Comparison of ENCODE assay signal across 19 cellular contexts in the genomic region with DNA sequence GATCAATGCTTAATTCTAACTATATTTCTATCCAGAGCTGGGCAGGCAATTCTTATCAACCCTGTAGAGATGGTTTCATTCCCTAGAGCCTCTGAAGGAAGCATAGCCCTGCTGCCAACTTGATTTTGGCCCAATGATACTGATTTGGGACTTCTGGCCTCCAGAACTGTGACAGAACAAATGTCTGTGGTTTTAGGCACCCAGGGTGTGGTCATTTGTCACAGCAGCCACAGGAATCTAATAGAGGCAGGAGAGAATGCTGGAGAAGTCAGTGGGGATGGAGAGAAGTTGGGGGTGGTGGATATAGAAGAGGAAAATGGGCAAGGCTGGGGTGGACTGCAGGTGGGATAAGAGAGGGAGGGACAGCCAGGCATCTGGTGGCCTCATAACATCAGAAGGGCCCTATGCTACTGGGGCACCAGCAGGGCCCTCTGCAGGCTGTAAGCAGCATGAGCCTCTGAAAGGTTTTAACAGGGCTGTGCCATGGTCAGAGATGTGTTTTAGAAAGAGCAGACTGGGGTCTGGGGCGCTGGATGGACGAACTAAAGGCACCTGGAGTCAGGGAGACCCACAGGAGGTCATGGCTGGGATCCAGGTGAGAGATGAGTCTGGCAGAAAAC. TPM values are rescaled to one million over a fixed set of nuclear protein-coding genes. Genes with fewer than 3 reads are reported as not detected.
A peak's percentile ranks its signal among the peaks of the same experiment; 100 is the strongest.
DNase-seq lines count a peak whose midpoint lies in the region; ATAC-seq, FAIRE-seq and TF ChIP-seq lines count a peak whose summit lies in the region.
"Had no signal": no experiment of that assay in that cellular context is flagged by ENCODE, and none has a peak within 500 bp of the region (broad histone marks: within the 10 kb centered on the region; RNA-seq: fewer than 3 reads in every experiment).

No MANE protein-coding gene starts in this region.

- no peak overlapping the region for H4K8ac ChIP-seq in trophoblast cell (ENCODE audit: low read depth, low read length)

- H3K9ac ChIP-seq in Karpas-422 (ENCODE audit: low read length) (no peak overlapping the region), K562 (ENCODE audit: insufficient read depth in 1 of 2, low read depth in 2 of 2, low read length in 2 of 2) (peak overlapping the region in 1 of 2 experiments; percentile 49; a peak in 1 of 4 replicates), trophoblast cell (ENCODE audit: low read length) (no peak overlapping the region)

- no peak overlapping the region for H4K12ac ChIP-seq in trophoblast cell (ENCODE audit: low read depth, low read length)

- H3K23ac ChIP-seq in trophoblast cell (ENCODE audit: low read length) = no peak overlapping the region

- peak overlapping the region; percentile 67 for H4K91ac ChIP-seq in trophoblast cell (ENCODE audit: low read depth, low read length)

- H3K18ac ChIP-seq in trophoblast cell (ENCODE audit: low read length) = no peak overlapping the region

- H3K9me1 ChIP-seq in K562 (ENCODE audit: control insufficient read depth, insufficient read depth, low read length) = no peaks in the 10 kb centered on the region

- H3K4me2 ChIP-seq in Karpas-422 (ENCODE audit: low read depth, low read length, poor library complexity, severe bottlenecking) = no peak overlapping the region
- no peak overlapping the region for H3K4me2 ChIP-seq in K562 (ENCODE audit: insufficient read depth, low read length)
- H3K4me2 ChIP-seq in trophoblast cell (ENCODE audit: low read length) = no peak overlapping the region

- peak; percentile 55 for DNase-seq in NCI-H82 (lab: John Stamatoyannopoulos, UW)
- no peak for DNase-seq in NCI-H82 treated with DMSO at 0.1 percent for 48 hours (lab: John Stamatoyannopoulos, UW; ENCODE audit: unreplicated experiment)
- DNase-seq in Karpas-422 = peak; percentile 47
- no peak for DNase-seq in K562 (ENCODE audit: extremely low read depth in 1 of 4, low spot score in 3 of 4)
- DNase-seq in trophoblast cell = no peak
- no peak for DNase-seq in ovary
- DNase-seq in HTR-8/SVneo (ENCODE audit: insufficient read length, low spot score) = no peak
- no peak for DNase-seq in D721Med (ENCODE audit: insufficient read length, low spot score)
- DNase-seq: activated CD4-positive, CD25-positive, alpha-beta regulatory T cell; amniotic stem cell; C1 segment of cervical spinal cord; effector memory CD8-positive, alpha-beta T cell; naive thymus-derived CD4-positive, alpha-beta T cell; NCI-H146; SHP77 treated with DMSO at 0.1 percent for 48 hours; stimulated activated CD4-positive, alpha-beta T cell treated with anti-CD3 and anti-CD28 coated beads, Interleukin-4, amount 100 ng/mL, for 24 hours had no signal

- POLR2A ChIA-PET in K562 (lab: Yijun Ruan, JAX) = no interaction called here

- H2BK5ac ChIP-seq in trophoblast cell (ENCODE audit: low read depth, low read length, poor library complexity) = no peak overlapping the region

- WGBS in K562 (ENCODE audit: insufficient coverage, low coverage, missing lambda C conversion rate) = 18% methylated on average over 2 of the region's 2 CpGs
- WGBS in trophoblast cell (ENCODE audit: extremely low coverage, insufficient coverage, insufficient read length) = no CpG with 5 or more reads among the region's 2 CpGs
- 56 to 73% (median 60%) methylated on average over 2 of the region's 2 CpGs for WGBS in ovary, 3 donors

- H3K9me2 ChIP-seq in Karpas-422 (replicated peaks; ENCODE audit: insufficient read depth, low read length) = no peaks in the 10 kb centered on the region

- H3K27ac ChIP-seq in Karpas-422 (ENCODE audit: low read length) (no peak overlapping the region), K562 (ENCODE audit: extremely low read depth, low read depth, low read length) (no peak overlapping the region), trophoblast cell (ENCODE audit: low read depth, low read length) (no peak overlapping the region), ovary (no peak overlapping the region)
- H3K27ac ChIP-seq: 22Rv1, heart left ventricle, suprapubic skin had no signal

- FAIRE-seq in K562 (lab: Jason Lieb, UNC) (no peak), HTR-8/SVneo (lab: Jason Lieb, UNC) (no peak), D721Med (lab: Jason Lieb, UNC) (no peak)

- H3K4me1 ChIP-seq in Karpas-422 (ENCODE audit: low read length) (no peaks in the 10 kb centered on the region), K562 (replicated peaks in 1 of 2; ENCODE audit: control insufficient read depth in 2 of 2, insufficient read depth in 2 of 2, low read length in 2 of 2) (peaks cover 0 to 10% of the 10 kb centered on the region in 2 experiments; a peak in 1 of 5 replicates), trophoblast cell (ENCODE audit: control insufficient read depth in 1 of 2, insufficient read depth in 2 of 2, low read length in 2 of 2) (peaks cover 12 to 17% of the 10 kb centered on the region in 2 experiments), ovary (ENCODE audit: insufficient read depth) (no peaks in the 10 kb centered on the region)

- in situ Hi-C loops in K562 (cut with MboI) = no loop called here

- H2BK12ac ChIP-seq in trophoblast cell (ENCODE audit: low read length) = peak overlapping the region; percentile 65

- no peaks in the 10 kb centered on the region for H3K79me2 ChIP-seq in Karpas-422 (ENCODE audit: low read length)
- no peaks in the 10 kb centered on the region for H3K79me2 ChIP-seq in K562 (ENCODE audit: control insufficient read depth, insufficient read depth, low read length)
- no peaks in the 10 kb centered on the region for H3K79me2 ChIP-seq in trophoblast cell (ENCODE audit: control insufficient read depth, insufficient read depth, low read length, poor library complexity)

- H3K4ac ChIP-seq in trophoblast cell (ENCODE audit: low read depth, low read length) = no peak overlapping the region

- peak overlapping the region; percentile 25 for H2BK120ac ChIP-seq in trophoblast cell (ENCODE audit: insufficient read depth, low read length, poor library complexity)

- no TSS peak for BruUV-seq in K562 (replicated peaks; lab: Mats Ljungman, UMichigan)

- peak; percentile 12 to 16 (median 14); a peak in 1 of 6 replicates for TF ChIP-seq CTCF in K562 (IDR thresholded peaks at IDR 0.05 in 2 of 3, conservative IDR thresholded peaks at IDR 0.05 in 1 of 3; ENCODE audit: insufficient read depth in 2 of 3, low read depth in 1 of 3, low read length in 3 of 3)
- no peak for TF ChIP-seq CTCF in ovary (IDR thresholded peaks at IDR 0.05)
- no peak for TF ChIP-seq CTCF in D721Med (IDR thresholded peaks at IDR 0.05; ENCODE audit: insufficient read depth, missing control alignments)

- H2AFZ ChIP-seq in Karpas-422 (ENCODE audit: low read length) (no peak overlapping the region), K562 (ENCODE audit: low read depth, low read length) (no peak overlapping the region), trophoblast cell (ENCODE audit: insufficient read depth, low read length, poor library complexity) (no peak overlapping the region)

- H3K79me1 ChIP-seq in trophoblast cell (ENCODE audit: low read length) = peaks cover 6% of the 10 kb centered on the region

- H3K4me3 ChIP-seq in Karpas-422 (ENCODE audit: low read length) = no peak overlapping the region
- no peak overlapping the region for H3K4me3 ChIP-seq in K562
- H3K4me3 ChIP-seq in trophoblast cell (ENCODE audit: low read depth, low read length) = no peak overlapping the region
- H3K4me3 ChIP-seq in ovary = no peak overlapping the region
- H3K4me3 ChIP-seq: heart left ventricle, suprapubic skin had no signal

- TF ChIP-seq EP300 in K562 (IDR thresholded peaks at IDR 0.05; ENCODE audit: low read length) = no peak
- no peak for TF ChIP-seq EP300 in ovary (IDR thresholded peaks at IDR 0.05)

- no peak overlapping the region for H2AK5ac ChIP-seq in trophoblast cell (ENCODE audit: low read length)

- ATAC-seq in K562 = peak; percentile 69
- ATAC-seq: effector memory CD8-positive, alpha-beta T cell; heart left ventricle; naive thymus-derived CD4-positive, alpha-beta T cell had no signal

- CTCF ChIA-PET in K562 (lab: Yijun Ruan, JAX; ENCODE audit: low intra/inter-chr PET ratio) = no interaction called here

- H3K27me3 ChIP-seq in Karpas-422 (ENCODE audit: low read length) = no peaks in the 10 kb centered on the region
- H3K27me3 ChIP-seq in K562 (ENCODE audit: control insufficient read depth in 2 of 2, insufficient read depth in 2 of 2, low read length in 2 of 2) = no peaks in the 10 kb centered on the region
- no peaks in the 10 kb centered on the region for H3K27me3 ChIP-seq in trophoblast cell (ENCODE audit: insufficient read depth, low read length)
- no peaks in the 10 kb centered on the region for H3K27me3 ChIP-seq in ovary
- H3K27me3 ChIP-seq: heart left ventricle, suprapubic skin had no signal

- no peak for TF ChIP-seq RAD21 in K562 (CRISPR knock-in tag; conservative IDR thresholded peaks at IDR 0.05 in 1 of 2, IDR thresholded peaks at IDR 0.05 in 1 of 2)

- no peaks in the 10 kb centered on the region for H4K20me1 ChIP-seq in Karpas-422 (ENCODE audit: insufficient read depth, low read depth, low read length)
- H4K20me1 ChIP-seq in K562 (replicated peaks; ENCODE audit: control insufficient read depth, insufficient read depth, low read length) = no peaks in the 10 kb centered on the region; the same call in 1 of the 2 replicates

- H3K14ac ChIP-seq in trophoblast cell (ENCODE audit: low read length) = no peak overlapping the region

- no peaks in the 10 kb centered on the region for H3K9me3 ChIP-seq in Karpas-422 (ENCODE audit: low read length)
- H3K9me3 ChIP-seq in K562 (replicated peaks; ENCODE audit: control insufficient read depth, insufficient read depth, low read depth, low read length) = no peaks in the 10 kb centered on the region
- no peaks in the 10 kb centered on the region for H3K9me3 ChIP-seq in trophoblast cell (ENCODE audit: insufficient read depth, low read depth, low read length)
- no peaks in the 10 kb centered on the region for H3K9me3 ChIP-seq in ovary
- H3K9me3 ChIP-seq: heart left ventricle, suprapubic skin had no signal

- intact Hi-C loops in K562 (cut with micrococcal nuclease) = no loop called here
- intact Hi-C loops in ovary (cut with DNase I) = loop anchor here in 2 of 4 donors (10.0 kb wide), 2 partner anchors 128 to 418 kb away; no protein-coding TSS in a partner anchor

- H3K36me3 ChIP-seq in Karpas-422 (ENCODE audit: insufficient read depth, low read length) (no peaks in the 10 kb centered on the region), K562 (ENCODE audit: control insufficient read depth, insufficient read depth, low read length) (no peaks in the 10 kb centered on the region), trophoblast cell (ENCODE audit: control insufficient read depth in 1 of 2, insufficient read depth in 2 of 2, low read length in 2 of 2) (no peaks in the 10 kb centered on the region), ovary (no peaks in the 10 kb centered on the region)
- H3K36me3 ChIP-seq: suprapubic skin had no signal

- no peak for TF ChIP-seq POLR2A in K562 (conservative IDR thresholded peaks at IDR 0.05)
- no peak for TF ChIP-seq POLR2A in ovary (IDR thresholded peaks at IDR 0.05)

RNA-seq across cellular contexts. Expression of gene MRPS11, which starts 19.8 kb away (rescaled TPM):
- total RNA-seq in Karpas-422 (2014; rRNA removed; shearing (Covaris generic); ENCODE audit: low replicate concordance) = 48.8 TPM in 2 replicates
- total RNA-seq in K562 (2011; cell fraction: chromatin; rRNA removed; ENCODE audit: low replicate concordance) = 31.8 and 43.4 TPM in 2 replicates
- total RNA-seq in K562 (2011; cell fraction: nucleolus; rRNA removed) = 23.3 and 25.0 TPM in 2 replicates
- 25.3 and 42.7 TPM in 2 replicates for total RNA-seq in K562 (2011; cell fraction: nucleoplasm; rRNA removed)
- total RNA-seq in K562 (2014; rRNA removed) = 54.9 and 75.7 TPM in 2 replicates
- total RNA-seq in K562 (2014; rRNA removed; fragmentation: Illumina TruSeq; extraction: Trizol) = 40.4 and 44.8 TPM in 2 replicates
- total RNA-seq in K562 (2015; rRNA removed; fragmentation: Illumina TruSeq; extraction: Trizol) = 51.3 and 52.9 TPM in 2 replicates
- 61.1 and 72.9 TPM in 2 replicates for total RNA-seq in K562 (2021)
- polyA plus RNA-seq in K562 (2011; rRNA removed) = 57.3 and 67.3 TPM in 2 replicates
- 54.0 and 96.1 TPM in 2 replicates for polyA plus RNA-seq in K562 (2011; cell fraction: cytosol; rRNA removed)
- polyA plus RNA-seq in K562 (2011; cell fraction: nucleus; rRNA removed) = 30.1 and 33.7 TPM in 2 replicates
- 39.9 and 51.0 TPM in 2 replicates for polyA plus RNA-seq in K562 (2012)
- 53.1 and 54.1 TPM in 2 replicates for polyA plus RNA-seq in K562 (2014; fragmentation: Illumina TruSeq; extraction: Trizol)
- 10 to 100 TPM; 28.3 to 39.4 TPM for polyA plus RNA-seq in K562 (2014; fragmentation: Nextera tagmentation; extraction: Ambion mirVana)
- 83.2 and 90.3 TPM in 2 replicates for polyA plus RNA-seq in K562 (2014; rRNA removed)
- polyA minus RNA-seq in K562 (2011; rRNA and poly(A)+ RNA removed) = 20.8 and 28.3 TPM in 2 replicates
- polyA minus RNA-seq in K562 (2011; cell fraction: cytosol; rRNA and poly(A)+ RNA removed) = 21.4 and 27.4 TPM in 2 replicates
- polyA minus RNA-seq in K562 (2011; cell fraction: nucleus; rRNA and poly(A)+ RNA removed) = 13.7 and 19.4 TPM in 2 replicates
- 61.6 and 62.4 TPM in 2 replicates for polyA plus RNA-seq in trophoblast cell (2013)
- total RNA-seq in ovary = 10 to 100 TPM in 6 of 7 donors, 1 to 10 TPM in 1; 8.3 to 26.9 (median 21.4) TPM
- polyA plus RNA-seq in ovary = 10 to 100 TPM; 21.7 to 32.4 TPM

RNA-seq across cellular contexts. Expression of gene MRPL46, which starts 20.1 kb away (rescaled TPM):
- 23.0 and 26.6 TPM in 2 replicates for total RNA-seq in Karpas-422 (2014; rRNA removed; shearing (Covaris generic); ENCODE audit: low replicate concordance)
- 21.6 and 31.4 TPM in 2 replicates for total RNA-seq in K562 (2011; cell fraction: chromatin; rRNA removed; ENCODE audit: low replicate concordance)
- total RNA-seq in K562 (2011; cell fraction: nucleolus; rRNA removed) = 20.0 and 23.3 TPM in 2 replicates
- 28.5 and 34.7 TPM in 2 replicates for total RNA-seq in K562 (2011; cell fraction: nucleoplasm; rRNA removed)
- 43.0 and 44.7 TPM in 2 replicates for total RNA-seq in K562 (2014; rRNA removed)
- 49.2 and 55.0 TPM in 2 replicates for total RNA-seq in K562 (2014; rRNA removed; fragmentation: Illumina TruSeq; extraction: Trizol)
- 48.4 and 50.0 TPM in 2 replicates for total RNA-seq in K562 (2015; rRNA removed; fragmentation: Illumina TruSeq; extraction: Trizol)
- 41.2 and 41.9 TPM in 2 replicates for total RNA-seq in K562 (2021)
- polyA plus RNA-seq in K562 (2011; rRNA removed) = 41.3 and 49.8 TPM in 2 replicates
- polyA plus RNA-seq in K562 (2011; cell fraction: cytosol; rRNA removed) = 28.2 and 33.0 TPM in 2 replicates
- polyA plus RNA-seq in K562 (2011; cell fraction: nucleus; rRNA removed) = 30.7 and 36.3 TPM in 2 replicates
- polyA plus RNA-seq in K562 (2012) = 24.9 and 32.7 TPM in 2 replicates
- polyA plus RNA-seq in K562 (2014; fragmentation: Illumina TruSeq; extraction: Trizol) = 46.5 and 50.8 TPM in 2 replicates
- polyA plus RNA-seq in K562 (2014; fragmentation: Nextera tagmentation; extraction: Ambion mirVana) = 10 to 100 TPM; 66.9 to 71.2 TPM
- 72.2 and 74.6 TPM in 2 replicates for polyA plus RNA-seq in K562 (2014; rRNA removed)
- polyA minus RNA-seq in K562 (2011; rRNA and poly(A)+ RNA removed) = 15.8 and 19.1 TPM in 2 replicates
- 5.6 and 7.3 TPM in 2 replicates for polyA minus RNA-seq in K562 (2011; cell fraction: cytosol; rRNA and poly(A)+ RNA removed)
- 34.6 and 48.7 TPM in 2 replicates for polyA minus RNA-seq in K562 (2011; cell fraction: nucleus; rRNA and poly(A)+ RNA removed)
- polyA plus RNA-seq in trophoblast cell (2013) = 34.0 and 34.5 TPM in 2 replicates
- total RNA-seq in ovary = 10 to 100 TPM; 12.1 to 22.4 (median 19.5) TPM
- 10 to 100 TPM; 23.0 to 33.7 TPM for polyA plus RNA-seq in ovary

RNA-seq across cellular contexts. Expression of gene DET1, which starts 59.2 kb away (rescaled TPM):
- total RNA-seq in Karpas-422 (2014; rRNA removed; shearing (Covaris generic); ENCODE audit: low replicate concordance) = 6.2 and 14.4 TPM in 2 replicates
- total RNA-seq in K562 (2011; cell fraction: chromatin; rRNA removed; ENCODE audit: low replicate concordance) = 17.4 and 23.9 TPM in 2 replicates
- 10.8 and 11.7 TPM in 2 replicates for total RNA-seq in K562 (2011; cell fraction: nucleolus; rRNA removed)
- total RNA-seq in K562 (2011; cell fraction: nucleoplasm; rRNA removed) = 20.8 and 25.6 TPM in 2 replicates
- total RNA-seq in K562 (2014; rRNA removed) (4.9 and 5.3 TPM in 2 replicates), K562 (2014; rRNA removed; fragmentation: Illumina TruSeq; extraction: Trizol) (5.8 and 5.9 TPM in 2 replicates), K562 (2015; rRNA removed; fragmentation: Illumina TruSeq; extraction: Trizol) (3.7 and 5.0 TPM in 2 replicates), K562 (2021) (5.6 and 6.0 TPM in 2 replicates), ovary (10 to 100 TPM in 6 of 7 donors, 1 to 10 TPM in 1; 10.0 to 22.8 (median 17.6) TPM)
- polyA plus RNA-seq in K562 (2011; rRNA removed) (8.1 and 9.6 TPM in 2 replicates), K562 (2014; fragmentation: Illumina TruSeq; extraction: Trizol) (7.0 and 7.3 TPM in 2 replicates), K562 (2014; fragmentation: Nextera tagmentation; extraction: Ambion mirVana) (1 to 10 TPM; 4.2 to 6.1 TPM), K562 (2014; rRNA removed) (6.9 and 7.3 TPM in 2 replicates), ovary (10 to 100 TPM; 11.4 to 14.0 TPM)
- polyA plus RNA-seq in K562 (2011; cell fraction: cytosol; rRNA removed) = 7.7 and 9.3 TPM in 2 replicates
- 17.0 and 18.9 TPM in 2 replicates for polyA plus RNA-seq in K562 (2011; cell fraction: nucleus; rRNA removed)
- polyA plus RNA-seq in K562 (2012) = 5.8 and 9.3 TPM in 2 replicates
- 9.2 and 12.9 TPM in 2 replicates for polyA minus RNA-seq in K562 (2011; rRNA and poly(A)+ RNA removed)
- polyA minus RNA-seq in K562 (2011; cell fraction: cytosol; rRNA and poly(A)+ RNA removed) = 2.0 and 3.0 TPM in 2 replicates
- polyA minus RNA-seq in K562 (2011; cell fraction: nucleus; rRNA and poly(A)+ RNA removed) = 12.3 and 19.1 TPM in 2 replicates
- polyA plus RNA-seq in trophoblast cell (2013) = 2.5 and 3.3 TPM in 2 replicates

Comparison
In these comparisons a context has a peak if more than half of its experiments do, and no peak if none do; other contexts are left out.
1. DNase-seq: peak in NCI-H82 (single experiment) and Karpas-422 (single experiment); none in NCI-H82 treated with DMSO at 0.1 percent for 48 hours (single experiment), K562 (0 of 4), trophoblast cell (0 of 2), ovary (0 of 5), HTR-8/SVneo (single experiment) and D721Med (single experiment).
2. CTCF ChIP-seq: peak in K562 (3 of 3); none in ovary (0 of 3) and D721Med (single experiment).